1 cellular context compared by ENCODE assay signal in the genomic region with DNA sequence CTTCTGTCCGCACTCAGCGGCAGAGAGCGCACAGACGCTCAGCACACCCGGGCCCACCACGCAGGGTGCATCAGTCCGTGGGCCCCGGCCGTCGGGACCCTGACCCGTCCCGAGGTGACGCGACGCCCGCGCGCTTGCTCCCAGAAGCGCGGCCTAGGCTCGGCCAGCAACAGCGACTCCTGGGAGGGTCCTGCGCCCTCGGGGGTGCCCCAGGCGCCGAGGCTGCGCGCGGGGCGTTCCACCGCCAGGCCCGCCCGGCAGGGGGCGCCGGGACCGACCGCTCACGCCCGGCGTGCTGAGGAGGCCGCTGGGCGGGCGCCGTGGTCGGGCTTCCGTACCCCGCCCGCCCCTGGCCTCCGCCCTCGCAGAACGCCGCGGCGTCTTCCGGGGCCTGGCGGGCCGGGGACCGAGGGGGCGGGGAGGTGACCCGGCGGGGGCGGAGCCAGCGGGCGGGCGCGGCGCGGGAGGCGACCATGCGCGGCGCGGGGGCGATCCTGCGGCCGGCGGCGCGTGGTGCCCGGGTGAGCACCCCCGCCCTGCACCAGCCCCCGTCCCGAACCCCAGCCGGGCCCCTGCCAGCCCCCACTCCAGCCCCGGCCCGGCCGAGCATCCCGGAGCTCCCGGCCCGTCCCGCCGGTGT.
A peak's percentile ranks its signal among the peaks of the same experiment; 100 is the strongest.
TF ChIP-seq lines count a peak whose summit lies in the region.

A gene with protein sequence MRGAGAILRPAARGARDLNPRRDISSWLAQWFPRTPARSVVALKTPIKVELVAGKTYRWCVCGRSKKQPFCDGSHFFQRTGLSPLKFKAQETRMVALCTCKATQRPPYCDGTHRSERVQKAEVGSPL (plus strand): TSS at position 456 of the 640 bp plus-strand sequence. CDS start 18 bp downstream, at position 474.

TF ChIP-seq in GM12878, 131 proteins besides CTCF, POLR2A, EP300 and RAD21 (continued from another document and continues in another):
- peak; percentile 67; the same call in 1 of the 2 replicates for TF ChIP-seq ZNF592 (IDR thresholded peaks at IDR 0.05)
- 0 out of 2 replicates have a peak, but pooled peaks have one; percentile 58 for TF ChIP-seq TARDBP (IDR thresholded peaks at IDR 0.05; ENCODE audit: borderline replicate concordance)
- TF ChIP-seq CEBPZ (IDR thresholded peaks at IDR 0.05; ENCODE audit: low read depth, low read length): no peak
- TF ChIP-seq TCF7 (IDR thresholded peaks at IDR 0.05; ENCODE audit: borderline replicate concordance): no peak
- TF ChIP-seq SKIL (IDR thresholded peaks at IDR 0.05; ENCODE audit: low read depth, poor library complexity, severe bottlenecking): no peak
- TF ChIP-seq POU2F2 (IDR thresholded peaks at IDR 0.05; ENCODE audit: borderline replicate concordance, low read depth, low read length): 0 out of 3 replicates have a peak, but pooled peaks have one; percentile 52
- no peak for TF ChIP-seq CBX5 (IDR thresholded peaks at IDR 0.05; ENCODE audit: low read depth)
- peak; percentile 96 for TF ChIP-seq SMARCA5 (IDR thresholded peaks at IDR 0.05)
- no peak for TF ChIP-seq SRF (IDR thresholded peaks at IDR 0.05; ENCODE audit: low read depth in 2 of 2, low read length in 2 of 2)
- TF ChIP-seq IRF3 (IDR thresholded peaks at IDR 0.05): no peak
- peak; percentile 34 for TF ChIP-seq KLF5 (IDR thresholded peaks at IDR 0.05; ENCODE audit: partially characterized antibody)
- 0 out of 2 replicates have a peak, but pooled peaks have one; percentile 22 for TF ChIP-seq STAT1 (conservative IDR thresholded peaks at IDR 0.05)
- TF ChIP-seq ASH2L (IDR thresholded peaks at IDR 0.05; ENCODE audit: borderline replicate concordance, low read depth): no peak
- no peak for TF ChIP-seq TBL1XR1 (IDR thresholded peaks at IDR 0.05; ENCODE audit: low read depth, low read length)
- peak; percentile 79 for TF ChIP-seq NR2F1 (conservative IDR thresholded peaks at IDR 0.05)
- no peak for TF ChIP-seq CHD1 (IDR thresholded peaks at IDR 0.05; ENCODE audit: low read depth, low read length)
- peak; percentile 43 for TF ChIP-seq SP1 (IDR thresholded peaks at IDR 0.05; ENCODE audit: low read depth, low read length)
- TF ChIP-seq STAT3 (IDR thresholded peaks at IDR 0.05; ENCODE audit: low read depth, low read length): no peak
- TF ChIP-seq SUZ12 (IDR thresholded peaks at IDR 0.05; ENCODE audit: unreplicated experiment): no peak
- no peak for TF ChIP-seq FOXK2 (IDR thresholded peaks at IDR 0.05)
- TF ChIP-seq PAX8 (IDR thresholded peaks at IDR 0.05): no peak
- no peak for TF ChIP-seq KAT2A (conservative IDR thresholded peaks at IDR 0.05; ENCODE audit: control insufficient read depth, low read depth, low read length)
- TF ChIP-seq EED (IDR thresholded peaks at IDR 0.05; ENCODE audit: low read depth): no peak
- TF ChIP-seq EGR1 (IDR thresholded peaks at IDR 0.05; ENCODE audit: borderline replicate concordance in 1 of 2, low read depth in 2 of 2, low read length in 2 of 2): peak in 1 of 2 experiments; percentile 94; a peak in 2 of 3 replicates
- peak; percentile 63 for TF ChIP-seq NR2C1 (IDR thresholded peaks at IDR 0.05)
- TF ChIP-seq IKZF2 (IDR thresholded peaks at IDR 0.05): no peak
- TF ChIP-seq ZNF24 (IDR thresholded peaks at IDR 0.05): 0 out of 2 replicates have a peak, but pooled peaks have one; percentile 25
- no peak for TF ChIP-seq RFX5 (IDR thresholded peaks at IDR 0.05; ENCODE audit: low read depth, low read length)
- TF ChIP-seq, protein P1, sequence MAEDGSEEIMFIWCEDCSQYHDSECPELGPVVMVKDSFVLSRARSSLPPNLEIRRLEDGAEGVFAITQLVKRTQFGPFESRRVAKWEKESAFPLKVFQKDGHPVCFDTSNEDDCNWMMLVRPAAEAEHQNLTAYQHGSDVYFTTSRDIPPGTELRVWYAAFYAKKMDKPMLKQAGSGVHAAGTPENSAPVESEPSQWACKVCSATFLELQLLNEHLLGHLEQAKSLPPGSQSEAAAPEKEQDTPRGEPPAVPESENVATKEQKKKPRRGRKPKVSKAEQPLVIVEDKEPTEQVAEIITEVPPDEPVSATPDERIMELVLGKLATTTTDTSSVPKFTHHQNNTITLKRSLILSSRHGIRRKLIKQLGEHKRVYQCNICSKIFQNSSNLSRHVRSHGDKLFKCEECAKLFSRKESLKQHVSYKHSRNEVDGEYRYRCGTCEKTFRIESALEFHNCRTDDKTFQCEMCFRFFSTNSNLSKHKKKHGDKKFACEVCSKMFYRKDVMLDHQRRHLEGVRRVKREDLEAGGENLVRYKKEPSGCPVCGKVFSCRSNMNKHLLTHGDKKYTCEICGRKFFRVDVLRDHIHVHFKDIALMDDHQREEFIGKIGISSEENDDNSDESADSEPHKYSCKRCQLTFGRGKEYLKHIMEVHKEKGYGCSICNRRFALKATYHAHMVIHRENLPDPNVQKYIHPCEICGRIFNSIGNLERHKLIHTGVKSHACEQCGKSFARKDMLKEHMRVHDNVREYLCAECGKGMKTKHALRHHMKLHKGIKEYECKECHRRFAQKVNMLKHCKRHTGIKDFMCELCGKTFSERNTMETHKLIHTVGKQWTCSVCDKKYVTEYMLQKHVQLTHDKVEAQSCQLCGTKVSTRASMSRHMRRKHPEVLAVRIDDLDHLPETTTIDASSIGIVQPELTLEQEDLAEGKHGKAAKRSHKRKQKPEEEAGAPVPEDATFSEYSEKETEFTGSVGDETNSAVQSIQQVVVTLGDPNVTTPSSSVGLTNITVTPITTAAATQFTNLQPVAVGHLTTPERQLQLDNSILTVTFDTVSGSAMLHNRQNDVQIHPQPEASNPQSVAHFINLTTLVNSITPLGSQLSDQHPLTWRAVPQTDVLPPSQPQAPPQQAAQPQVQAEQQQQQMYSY (CRISPR knock-in tag; IDR thresholded peaks at IDR 0.05): no peak
- no peak for TF ChIP-seq MTA3 (IDR thresholded peaks at IDR 0.05; ENCODE audit: borderline replicate concordance, low read length)
- no peak for TF ChIP-seq ELK1 (IDR thresholded peaks at IDR 0.05; ENCODE audit: low read depth, low read length)
- TF ChIP-seq TCF12 (IDR thresholded peaks at IDR 0.05; ENCODE audit: low read depth, low read length): peak; percentile 23; the same call in 1 of the 2 replicates
- TF ChIP-seq, protein P2, sequence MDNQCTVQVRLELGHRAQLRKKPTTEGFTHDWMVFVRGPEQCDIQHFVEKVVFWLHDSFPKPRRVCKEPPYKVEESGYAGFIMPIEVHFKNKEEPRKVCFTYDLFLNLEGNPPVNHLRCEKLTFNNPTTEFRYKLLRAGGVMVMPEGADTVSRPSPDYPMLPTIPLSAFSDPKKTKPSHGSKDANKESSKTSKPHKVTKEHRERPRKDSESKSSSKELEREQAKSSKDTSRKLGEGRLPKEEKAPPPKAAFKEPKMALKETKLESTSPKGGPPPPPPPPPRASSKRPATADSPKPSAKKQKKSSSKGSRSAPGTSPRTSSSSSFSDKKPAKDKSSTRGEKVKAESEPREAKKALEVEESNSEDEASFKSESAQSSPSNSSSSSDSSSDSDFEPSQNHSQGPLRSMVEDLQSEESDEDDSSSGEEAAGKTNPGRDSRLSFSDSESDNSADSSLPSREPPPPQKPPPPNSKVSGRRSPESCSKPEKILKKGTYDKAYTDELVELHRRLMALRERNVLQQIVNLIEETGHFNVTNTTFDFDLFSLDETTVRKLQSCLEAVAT (IDR thresholded peaks at IDR 0.05): no peak
- TF ChIP-seq, protein P3, sequence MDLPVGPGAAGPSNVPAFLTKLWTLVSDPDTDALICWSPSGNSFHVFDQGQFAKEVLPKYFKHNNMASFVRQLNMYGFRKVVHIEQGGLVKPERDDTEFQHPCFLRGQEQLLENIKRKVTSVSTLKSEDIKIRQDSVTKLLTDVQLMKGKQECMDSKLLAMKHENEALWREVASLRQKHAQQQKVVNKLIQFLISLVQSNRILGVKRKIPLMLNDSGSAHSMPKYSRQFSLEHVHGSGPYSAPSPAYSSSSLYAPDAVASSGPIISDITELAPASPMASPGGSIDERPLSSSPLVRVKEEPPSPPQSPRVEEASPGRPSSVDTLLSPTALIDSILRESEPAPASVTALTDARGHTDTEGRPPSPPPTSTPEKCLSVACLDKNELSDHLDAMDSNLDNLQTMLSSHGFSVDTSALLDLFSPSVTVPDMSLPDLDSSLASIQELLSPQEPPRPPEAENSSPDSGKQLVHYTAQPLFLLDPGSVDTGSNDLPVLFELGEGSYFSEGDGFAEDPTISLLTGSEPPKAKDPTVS (IDR thresholded peaks at IDR 0.05; ENCODE audit: low read depth, low read length): no peak
